13 cellular contexts compared by ENCODE assay signal in the genomic region with DNA sequence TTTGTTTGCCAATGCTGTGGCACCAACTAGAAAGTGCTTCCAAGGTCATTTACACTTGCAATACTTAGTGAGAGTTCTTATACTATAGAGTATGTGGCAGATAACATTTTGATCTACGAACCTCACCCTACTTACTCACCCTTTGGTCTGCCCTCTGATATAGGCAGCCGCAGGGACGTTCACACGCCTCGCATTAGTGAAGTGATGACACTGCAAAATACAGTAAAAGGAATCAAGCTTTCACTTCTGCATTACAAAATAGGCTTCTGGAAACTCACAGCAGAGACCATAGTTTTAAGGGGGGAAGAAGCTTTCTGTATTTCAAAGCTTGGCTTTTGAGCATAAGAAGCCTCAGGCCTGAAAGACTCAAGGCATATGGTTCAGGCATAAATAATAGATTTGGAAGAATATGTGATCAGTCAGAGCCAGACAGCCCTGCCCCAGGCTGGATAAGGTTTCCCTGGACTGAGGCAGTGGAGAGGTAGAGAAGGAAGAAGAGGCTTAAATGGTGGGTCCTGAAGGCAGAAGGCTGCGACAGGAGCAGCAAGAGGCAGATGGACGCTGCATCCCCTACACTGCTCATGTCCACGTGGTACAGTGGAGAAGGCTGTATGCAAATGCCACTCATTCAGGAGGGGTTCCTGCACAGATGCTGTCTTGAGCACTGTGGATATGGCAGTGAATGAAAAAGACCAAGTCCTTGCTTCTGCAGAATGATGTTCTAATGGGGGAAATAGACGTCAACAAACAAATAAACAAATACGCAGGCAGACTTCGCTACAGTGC.
DNase-seq lines count a peak whose midpoint lies in the region; ATAC-seq and TF ChIP-seq lines count a peak whose summit lies in the region.
"Had no signal": no experiment of that assay in that cellular context is flagged by ENCODE, and none has a peak within 500 bp of the region (broad histone marks: within the 10 kb centered on the region; RNA-seq: fewer than 3 reads in every experiment).

No MANE protein-coding gene starts in this region.

- peaks cover 7% of the 10 kb centered on the region for H3K9me3 Mint-ChIP-seq in mesothelial cell of epicardium
- no peaks in the 10 kb centered on the region for H3K9me3 Mint-ChIP-seq in stimulated activated naive CD8-positive, alpha-beta T cell treated with anti-CD3 and anti-CD28 coated beads, Interleukin-15, amount 100 ng/mL, for 72 hours

- ATAC-seq in GM18868 (IDR thresholded peaks at IDR 0.05; ENCODE audit: unreplicated experiment) (peak; percentile 92), HG03175 (IDR thresholded peaks at IDR 0.05; ENCODE audit: unreplicated experiment) (peak; percentile 77), GM21423 (IDR thresholded peaks at IDR 0.05; ENCODE audit: unreplicated experiment) (no peak)
- no peak for ATAC-seq in stimulated activated naive CD8-positive, alpha-beta T cell treated with anti-CD3 and anti-CD28 coated beads, Interleukin-15, amount 100 ng/mL, for 72 hours
- ATAC-seq: SK-N-SH treated with all-trans-retinoic acid at 6 μM for 48 hours had no signal

- H3K27ac Mint-ChIP-seq in mesothelial cell of epicardium, result no peak overlapping the region
- peak overlapping the region in 1 of 2 donors; percentile 49 for H3K27ac Mint-ChIP-seq in stimulated activated naive CD8-positive, alpha-beta T cell treated with anti-CD3 and anti-CD28 coated beads, Interleukin-15, amount 100 ng/mL, for 72 hours

- no peaks in the 10 kb centered on the region for H3K36me3 Mint-ChIP-seq in mesothelial cell of epicardium

- no peaks in the 10 kb centered on the region for H3K4me1 Mint-ChIP-seq in mesothelial cell of epicardium
- no peaks in the 10 kb centered on the region for H3K4me1 Mint-ChIP-seq in stimulated activated naive CD8-positive, alpha-beta T cell treated with anti-CD3 and anti-CD28 coated beads, Interleukin-15, amount 100 ng/mL, for 72 hours

- peak; percentile 80 for DNase-seq in RPMI8226
- DNase-seq in medulla oblongata (ENCODE audit: extremely low spot score), result peak; percentile 71
- no peak for DNase-seq in mesothelial cell of epicardium (ENCODE audit: low spot score in 2 of 2, unreplicated experiment in 2 of 2)
- no peak for DNase-seq in stimulated activated naive CD8-positive, alpha-beta T cell treated with anti-CD3 and anti-CD28 coated beads, Interleukin-15, amount 100 ng/mL, for 72 hours
- no peak for DNase-seq in GM10266 (ENCODE audit: extremely low spot score)
- DNase-seq: COR-L47, H7, hypothalamus, NCI-H2029 treated with DMSO at 0.1 percent for 48 hours had no signal

- TF ChIP-seq CTCF in mesothelial cell of epicardium (IDR thresholded peaks at IDR 0.05; ENCODE audit: unreplicated experiment) (no peak), GM10266 (IDR thresholded peaks at IDR 0.05; ENCODE audit: control insufficient read depth, insufficient read depth, low read depth, missing control alignments) (no peak)

- H3K4me3 Mint-ChIP-seq in mesothelial cell of epicardium, result no peak overlapping the region
- no peak overlapping the region for H3K4me3 Mint-ChIP-seq in stimulated activated naive CD8-positive, alpha-beta T cell treated with anti-CD3 and anti-CD28 coated beads, Interleukin-15, amount 100 ng/mL, for 72 hours

- H3K27me3 Mint-ChIP-seq in mesothelial cell of epicardium (ENCODE audit: low read depth), result peaks cover 23% of the 10 kb centered on the region
- H3K27me3 Mint-ChIP-seq in stimulated activated naive CD8-positive, alpha-beta T cell treated with anti-CD3 and anti-CD28 coated beads, Interleukin-15, amount 100 ng/mL, for 72 hours, result peaks cover 21% of the 10 kb centered on the region

Comparison
In these comparisons a context has a peak if more than half of its experiments do, and no peak if none do; other contexts are left out.
1. ATAC-seq: peak in GM18868 (single experiment) and HG03175 (single experiment); none in GM21423 (single experiment) and stimulated activated naive CD8-positive, alpha-beta T cell treated with anti-CD3 and anti-CD28 coated beads, Interleukin-15, amount 100 ng/mL, for 72 hours (single experiment).
2. DNase-seq: peak in RPMI8226 (single experiment) and medulla oblongata (single experiment); none in mesothelial cell of epicardium (0 of 2), stimulated activated naive CD8-positive, alpha-beta T cell treated with anti-CD3 and anti-CD28 coated beads, Interleukin-15, amount 100 ng/mL, for 72 hours (0 of 2) and GM10266 (single experiment).